Comparison of ENCODE assay signal across 21 cellular contexts in genomic region chr14:103343905-103344797, GRCh38. TPM values are rescaled to one million over a fixed set of nuclear protein-coding genes. Genes with fewer than 3 reads are reported as not detected.
A peak's percentile ranks its signal among the peaks of the same experiment; 100 is the strongest.
DNase-seq lines count a peak whose midpoint lies in the region; ATAC-seq and TF ChIP-seq lines count a peak whose summit lies in the region.
"Had no signal": no experiment of that assay in that cellular context is flagged by ENCODE, and none has a peak within 500 bp of the region (broad histone marks: within the 10 kb centered on the region; RNA-seq: fewer than 3 reads in every experiment).

No MANE protein-coding gene starts in this region.

- peaks cover 24% of the 10 kb centered on the region for H3K4me1 Mint-ChIP-seq in activated T-cell treated with anti-CD3 and anti-CD28 coated beads, Interleukin-2, amount 50 U/mL, for 24 hours (ENCODE audit: low read depth)
- peaks cover 5% of the 10 kb centered on the region for H3K4me1 Mint-ChIP-seq in activated B cell treated with CpG ODN at 0.5 μM for 24 hours
- peaks cover 10 to 39% (median 24%) of the 10 kb centered on the region in 4 donors for H3K4me1 Mint-ChIP-seq in naive thymus-derived CD8-positive, alpha-beta T cell

- TF ChIP-seq CTCF in activated B cell treated with CpG ODN at 0.5 μM for 24 hours (IDR thresholded peaks at IDR 0.05): no peak

- POLR2A ChIA-PET in activated B cell treated with CpG ODN at 0.5 μM for 24 hours (lab: Charles Lee): interaction anchor here (1.7 to 3.2 kb wide), 3 partner anchors 9 to 41 kb away, joined by 8 to 27 read pairs (median 13); partner anchors contain the start of genes EIF5 and MARK3
- POLR2A ChIA-PET in naive thymus-derived CD8-positive, alpha-beta T cell (lab: Charles Lee): interaction anchor here (0.8 to 3.3 kb wide), 4 partner anchors 8 to 179 kb away, joined by 3 to 16 read pairs (median 9); partner anchors contain the start of genes CKB and EIF5

- no peak overlapping the region for H3K4me3 Mint-ChIP-seq in activated T-cell treated with anti-CD3 and anti-CD28 coated beads, Interleukin-2, amount 50 U/mL, for 24 hours
- H3K4me3 Mint-ChIP-seq in activated B cell treated with CpG ODN at 0.5 μM for 24 hours: no peak overlapping the region
- peak overlapping the region in 1 of 10 donors; percentile 34 for H3K4me3 Mint-ChIP-seq in naive thymus-derived CD8-positive, alpha-beta T cell

- peak; percentile 15 for TF ChIP-seq POLR2A in GM15510 (IDR thresholded peaks at IDR 0.05; ENCODE audit: borderline replicate concordance, extremely low read depth, insufficient read length)

- CTCF ChIA-PET in activated B cell treated with CpG ODN at 0.5 μM for 24 hours (lab: Charles Lee): interaction anchor here (1.0 kb wide), 1 partner anchor 46 kb away, joined by 3 read pairs; no protein-coding TSS in a partner anchor

- no peaks in the 10 kb centered on the region for H3K27me3 Mint-ChIP-seq in activated T-cell treated with anti-CD3 and anti-CD28 coated beads, Interleukin-2, amount 50 U/mL, for 24 hours
- H3K27me3 Mint-ChIP-seq in activated B cell treated with CpG ODN at 0.5 μM for 24 hours: no peaks in the 10 kb centered on the region
- H3K27me3 Mint-ChIP-seq in naive thymus-derived CD8-positive, alpha-beta T cell: no peaks in the 10 kb centered on the region

- no peaks in the 10 kb centered on the region for H3K9me3 Mint-ChIP-seq in activated T-cell treated with anti-CD3 and anti-CD28 coated beads, Interleukin-2, amount 50 U/mL, for 24 hours
- no peaks in the 10 kb centered on the region for H3K9me3 Mint-ChIP-seq in activated B cell treated with CpG ODN at 0.5 μM for 24 hours
- no peaks in the 10 kb centered on the region for H3K9me3 Mint-ChIP-seq in naive thymus-derived CD8-positive, alpha-beta T cell
- H3K9me3 Mint-ChIP-seq: neural crest cell had no signal

- ATAC-seq in activated B cell treated with CpG ODN at 0.5 μM for 24 hours (ENCODE audit: low read depth): peak; percentile 7
- ATAC-seq in naive thymus-derived CD8-positive, alpha-beta T cell: peak; percentile 2 to 15

- H3K36me3 Mint-ChIP-seq in activated T-cell treated with anti-CD3 and anti-CD28 coated beads, Interleukin-2, amount 50 U/mL, for 24 hours (ENCODE audit: low read depth): peaks cover 61% of the 10 kb centered on the region
- H3K36me3 Mint-ChIP-seq in activated B cell treated with CpG ODN at 0.5 μM for 24 hours (ENCODE audit: low read depth): peaks cover 61% of the 10 kb centered on the region
- H3K36me3 Mint-ChIP-seq in naive thymus-derived CD8-positive, alpha-beta T cell: peaks cover 4 to 68% (median 32%) of the 10 kb centered on the region in 3 donors

- peak overlapping the region; percentile 38 for H3K27ac Mint-ChIP-seq in activated T-cell treated with anti-CD3 and anti-CD28 coated beads, Interleukin-2, amount 50 U/mL, for 24 hours
- H3K27ac Mint-ChIP-seq in activated B cell treated with CpG ODN at 0.5 μM for 24 hours: no peak overlapping the region
- H3K27ac Mint-ChIP-seq in naive thymus-derived CD8-positive, alpha-beta T cell: peak overlapping the region in 6 of 10 donors; percentile 10 to 85 (median 63)

- no peak for DNase-seq in activated T-cell treated with anti-CD3 and anti-CD28 coated beads, Interleukin-2, amount 50 U/mL, for 24 hours
- no peak for DNase-seq in activated T-cell treated with anti-CD3 and anti-CD28 coated beads, Interleukin-2, amount 50 U/mL, for 48 hours
- DNase-seq in activated B cell treated with CpG ODN at 0.5 μM for 24 hours: no peak
- DNase-seq in naive thymus-derived CD8-positive, alpha-beta T cell: no peak
- DNase-seq in NCI-H2196 (lab: John Stamatoyannopoulos, UW; ENCODE audit: unreplicated experiment): no peak
- no peak for DNase-seq in GDM1 (lab: John Stamatoyannopoulos, UW)
- DNase-seq in GF-D8 (lab: John Stamatoyannopoulos, UW): no peak
- DNase-seq: activated CD4-positive, CD25-positive, alpha-beta regulatory T cell treated with anti-CD3 and anti-CD28 coated beads, Interleukin-2, amount 50 U/mL, for 72 hours; activated effector memory CD4-positive, alpha-beta T cell treated with anti-CD3 and anti-CD28 coated beads, Interleukin-2, amount 50 U/mL, for 16 hours; colonic mucosa; DMS79 treated with DMSO at 0.1 percent for 48 hours; islet precursor cell; mammary epithelial cell; NCI-H1092 treated with DMSO at 0.1 percent for 48 hours; NCI-H2107; NCI-H69; stimulated activated CD4-positive, alpha-beta T cell treated with anti-CD3 and anti-CD28 coated beads, Interleukin-4, amount 100 ng/mL, for 4 hours; T-helper 9 cell; testis had no signal

- intact Hi-C loops in activated B cell treated with CpG ODN at 0.5 μM for 24 hours (cut with micrococcal nuclease): no loop called here

RNA-seq across cellular contexts. Expression of gene EIF5, which starts 10.1 kb away (rescaled TPM):
- 234 and 274 TPM in 2 replicates for total RNA-seq in activated B cell treated with CpG ODN at 0.5 μM for 24 hours
- 100 to 1,000 TPM; 368 to 375 TPM for total RNA-seq in naive thymus-derived CD8-positive, alpha-beta T cell
- 100 to 1,000 TPM; 283 to 332 (median 317) TPM for polyA plus RNA-seq in naive thymus-derived CD8-positive, alpha-beta T cell

RNA-seq across cellular contexts. Expression of gene MARK3, which starts 41.1 kb away (rescaled TPM):
- 97.1 and 110 TPM in 2 replicates for total RNA-seq in activated B cell treated with CpG ODN at 0.5 μM for 24 hours
- 100 to 1,000 TPM; 123 to 128 TPM for total RNA-seq in naive thymus-derived CD8-positive, alpha-beta T cell
- 10 to 100 TPM; 26.8 to 36.5 (median 30.7) TPM for polyA plus RNA-seq in naive thymus-derived CD8-positive, alpha-beta T cell
